ENCODE assay signal across 8 cellular contexts in genomic region chr17:42608692-42609181, GRCh38. TPM values are rescaled to one million over a fixed set of nuclear protein-coding genes. Genes with fewer than 3 reads are reported as not detected.
DNase-seq lines count a peak whose midpoint lies in the region; ATAC-seq and TF ChIP-seq lines count a peak whose summit lies in the region.

No MANE protein-coding gene starts in this region.

- H3K4me3 ChIP-seq in iPS-15b (ENCODE audit: low read depth, low read length) = peak overlapping the region; percentile 100

- H3K9me3 ChIP-seq in CD4-positive, alpha-beta T cell (ENCODE audit: control insufficient read depth, low read length) = no peaks in the 10 kb centered on the region
- H3K9me3 ChIP-seq in KOPT-K1 (ENCODE audit: insufficient read depth, low read length, poor library complexity, severe bottlenecking) = no peaks in the 10 kb centered on the region
- no peaks in the 10 kb centered on the region for H3K9me3 ChIP-seq in iPS-15b (ENCODE audit: control insufficient read depth, insufficient read depth, low read length)

- CTCF ChIA-PET in CD4-positive, alpha-beta T cell (lab: Charles Lee) = interaction anchor here (0.6 to 3.0 kb wide), 5 partner anchors 31 to 389 kb away, joined by 3 to 26 read pairs (median 3); partner anchors contain the start of genes PSMC3IP and RPL27

- H3K4me3 Mint-ChIP-seq in CD4-positive, alpha-beta T cell = peak overlapping the region; percentile 100
- H3K4me3 Mint-ChIP-seq in activated naive CD8-positive, alpha-beta T cell treated with anti-CD3 and anti-CD28 coated beads, Interleukin-2, amount 50 U/mL, for 24 hours = peak overlapping the region; percentile 100

- no peaks in the 10 kb centered on the region for H3K27me3 Mint-ChIP-seq in CD4-positive, alpha-beta T cell
- peaks cover 4% of the 10 kb centered on the region for H3K27me3 Mint-ChIP-seq in activated naive CD8-positive, alpha-beta T cell treated with anti-CD3 and anti-CD28 coated beads, Interleukin-2, amount 50 U/mL, for 24 hours

- H3K9me3 Mint-ChIP-seq in CD4-positive, alpha-beta T cell = no peaks in the 10 kb centered on the region
- no peaks in the 10 kb centered on the region for H3K9me3 Mint-ChIP-seq in activated naive CD8-positive, alpha-beta T cell treated with anti-CD3 and anti-CD28 coated beads, Interleukin-2, amount 50 U/mL, for 24 hours

- peak overlapping the region; percentile 97 for H3K27ac Mint-ChIP-seq in CD4-positive, alpha-beta T cell
- peak overlapping the region; percentile 96 for H3K27ac Mint-ChIP-seq in activated naive CD8-positive, alpha-beta T cell treated with anti-CD3 and anti-CD28 coated beads, Interleukin-2, amount 50 U/mL, for 24 hours

- intact Hi-C loops in CD4-positive, alpha-beta T cell (cut with DNase I, micrococcal nuclease) = loop anchor here (1.0 to 2.0 kb wide), 4 partner anchors 42 to 222 kb away; partner anchors contain the start of gene MLX (in 1 of the 2)

- TF ChIP-seq CTCF in CD4-positive, alpha-beta T cell (IDR thresholded peaks at IDR 0.05) = no peak

- POLR2A ChIA-PET in CD4-positive, alpha-beta T cell (lab: Charles Lee) = interaction anchor here (0.7 to 2.8 kb wide), 38 partner anchors 10 to 919 kb away, joined by 3 to 42 read pairs (median 4); partner anchors contain the start of genes BECN1, CAVIN1, CNTD1 and COA3

- H3K27me3 ChIP-seq in CD4-positive, alpha-beta T cell (ENCODE audit: control insufficient read depth, insufficient read depth, low read length) = no peaks in the 10 kb centered on the region
- H3K27me3 ChIP-seq in iPS-15b (ENCODE audit: control insufficient read depth, insufficient read depth, low read length) = no peaks in the 10 kb centered on the region

- ATAC-seq in CD4-positive, alpha-beta T cell (ENCODE audit: poor library complexity) = peak; percentile 57
- peak; percentile 20 for ATAC-seq in GM21390 (IDR thresholded peaks at IDR 0.05; ENCODE audit: unreplicated experiment)
- ATAC-seq in activated naive CD8-positive, alpha-beta T cell treated with anti-CD3 and anti-CD28 coated beads, Interleukin-2, amount 50 U/mL, for 24 hours = peak; percentile 58
- no peak for ATAC-seq in GM18519 (IDR thresholded peaks at IDR 0.05; ENCODE audit: low FRiP score, unreplicated experiment)

- H3K9ac ChIP-seq in iPS-15b (ENCODE audit: low read depth, low read length) = peak overlapping the region; percentile 96

- H3K36me3 Mint-ChIP-seq in CD4-positive, alpha-beta T cell (ENCODE audit: low read depth) = peaks cover 62% of the 10 kb centered on the region
- peaks cover 28% of the 10 kb centered on the region for H3K36me3 Mint-ChIP-seq in activated naive CD8-positive, alpha-beta T cell treated with anti-CD3 and anti-CD28 coated beads, Interleukin-2, amount 50 U/mL, for 24 hours (ENCODE audit: low read depth)

- DNase-seq in CD4-positive, alpha-beta T cell = peak in 7 of 10 experiments; percentile 2 to 39 (median 10)
- DNase-seq in activated naive CD8-positive, alpha-beta T cell treated with anti-CD3 and anti-CD28 coated beads, Interleukin-2, amount 50 U/mL, for 24 hours = peak; percentile 25
- DNase-seq in stimulated activated CD8-positive, alpha-beta memory T cell treated with anti-CD3 and anti-CD28 coated beads, Interleukin-4, amount 100 ng/mL, for 24 hours (ENCODE audit: low read depth) = peak; percentile 4
- DNase-seq in NCI-H1048 (lab: John Stamatoyannopoulos, UW) = no peak

- H3K4me1 ChIP-seq in iPS-15b (ENCODE audit: control insufficient read depth, insufficient read depth, low read length) = peaks cover 2% of the 10 kb centered on the region

- H3K36me3 ChIP-seq in KOPT-K1 (ENCODE audit: insufficient read depth, low read length) (peaks cover 30% of the 10 kb centered on the region), iPS-15b (ENCODE audit: control insufficient read depth, insufficient read depth, low read length) (peaks cover 17% of the 10 kb centered on the region)

- peaks cover 57% of the 10 kb centered on the region for H3K4me1 Mint-ChIP-seq in CD4-positive, alpha-beta T cell (ENCODE audit: low read depth)
- H3K4me1 Mint-ChIP-seq in activated naive CD8-positive, alpha-beta T cell treated with anti-CD3 and anti-CD28 coated beads, Interleukin-2, amount 50 U/mL, for 24 hours = peaks cover 56% of the 10 kb centered on the region

- peak overlapping the region; percentile 92 for H3K27ac ChIP-seq in CD4-positive, alpha-beta T cell (ENCODE audit: low read depth, low read length)
- H3K27ac ChIP-seq in KOPT-K1 (ENCODE audit: low read depth, low read length, poor library complexity, severe bottlenecking) = peak overlapping the region; percentile 85

RNA-seq across cellular contexts. Expression of gene RETREG3, which starts 0.4 kb away (rescaled TPM):
- 10 to 100 TPM; 46.7 to 48.7 TPM for total RNA-seq in CD4-positive, alpha-beta T cell

RNA-seq across cellular contexts. Expression of gene TUBG1, which starts 0.7 kb away (rescaled TPM):
- total RNA-seq in CD4-positive, alpha-beta T cell = 1 to 10 TPM; 7.3 to 8.5 TPM

RNA-seq across cellular contexts. Expression of gene PSMC3IP, which starts 31.2 kb away (rescaled TPM):
- 1 to 10 TPM; 2.6 to 3.4 TPM for total RNA-seq in CD4-positive, alpha-beta T cell

RNA-seq across cellular contexts. Expression of gene MLX, which starts 41.8 kb away (rescaled TPM):
- total RNA-seq in CD4-positive, alpha-beta T cell = 10 to 100 TPM; 29.2 to 32.1 TPM

RNA-seq across cellular contexts. Expression of gene COASY, which starts 46.8 kb away (rescaled TPM):
- total RNA-seq in CD4-positive, alpha-beta T cell = 10 to 100 TPM; 37.8 to 40.7 TPM
